ENCODE assay signal across 8 cellular contexts in the genomic region with DNA sequence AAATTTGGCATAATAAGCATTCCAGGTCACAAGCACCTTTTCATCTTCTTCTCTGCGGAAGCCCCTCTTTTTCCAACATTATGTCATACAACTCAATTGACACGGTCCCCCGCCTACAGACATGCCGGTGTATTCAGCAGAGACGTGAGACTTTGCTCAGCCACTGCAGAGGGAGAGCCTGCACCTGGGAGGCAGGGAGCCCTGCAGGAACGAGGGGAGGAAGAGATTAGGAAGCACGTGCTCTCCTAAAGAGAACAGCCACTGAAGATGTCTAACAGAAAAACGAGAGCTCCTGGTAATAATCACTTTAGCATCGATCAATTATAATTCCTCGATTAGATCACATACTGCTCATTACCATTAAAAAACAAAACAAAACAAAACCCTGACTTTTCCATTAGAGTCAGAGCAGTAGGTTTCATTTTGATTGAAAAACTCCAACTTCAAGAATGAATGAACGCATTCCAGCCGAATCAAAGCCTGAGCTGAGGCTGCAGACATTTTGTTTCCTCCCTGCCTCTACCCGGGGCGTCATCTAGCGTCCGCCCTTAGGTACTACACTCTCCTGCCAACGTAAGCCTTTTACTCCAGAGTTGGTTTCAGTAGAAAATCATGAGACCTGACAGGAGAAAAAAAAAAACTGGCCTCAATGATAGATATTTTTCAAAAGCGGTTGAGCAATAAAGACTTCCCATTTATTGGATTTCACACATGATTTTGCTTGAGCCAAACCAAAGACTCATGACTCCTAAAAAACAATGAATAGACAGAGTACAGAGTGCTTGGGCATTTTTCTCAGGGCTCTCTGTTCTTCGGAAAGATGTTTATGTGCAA.
A peak's percentile ranks its signal among the peaks of the same experiment; 100 is the strongest.
DNase-seq lines count a peak whose midpoint lies in the region; ATAC-seq lines count a peak whose summit lies in the region.

No MANE protein-coding gene starts in this region.

- H3K9me2 ChIP-seq in Karpas-422 (replicated peaks; ENCODE audit: insufficient read depth, low read length) = no peaks in the 10 kb centered on the region

- H3K9me3 ChIP-seq in Karpas-422 (ENCODE audit: low read length) (no peaks in the 10 kb centered on the region), neuron (ENCODE audit: low read length) (no peaks in the 10 kb centered on the region)

- H3K27me3 ChIP-seq in Karpas-422 (ENCODE audit: low read length) = no peaks in the 10 kb centered on the region
- no peaks in the 10 kb centered on the region for H3K27me3 ChIP-seq in neuron (ENCODE audit: insufficient read depth, low read length)

- H3K27ac ChIP-seq in Karpas-422 (ENCODE audit: low read length) = no peak overlapping the region

- H3K4me1 Mint-ChIP-seq in activated T-helper 1 cell treated with anti-CD3 and anti-CD28 coated beads, Interleukin-12 subunit alpha, Interleukin-12 subunit beta, Interleukin-2, Interleukin-4 antibody, amounts not matched to agents 30 ng/mL and 10 ng/mL and 1 ng/mL, durations not matched to agents 14 hours and 24 hours and 36 hours (ENCODE audit: low read depth) = peaks cover 29% of the 10 kb centered on the region
- peaks cover 36% of the 10 kb centered on the region for H3K4me1 Mint-ChIP-seq in stimulated activated naive CD8-positive, alpha-beta T cell treated with anti-CD3 and anti-CD28 coated beads, Interleukin-15, Interleukin-2, amounts not matched to agents 100 ng/mL and 50 ng/mL, for 24 hours (ENCODE audit: low read depth)

- no peaks in the 10 kb centered on the region for H3K36me3 Mint-ChIP-seq in activated T-helper 1 cell treated with anti-CD3 and anti-CD28 coated beads, Interleukin-12 subunit alpha, Interleukin-12 subunit beta, Interleukin-2, Interleukin-4 antibody, amounts not matched to agents 30 ng/mL and 10 ng/mL and 1 ng/mL, durations not matched to agents 14 hours and 24 hours and 36 hours (ENCODE audit: low read depth)
- no peaks in the 10 kb centered on the region for H3K36me3 Mint-ChIP-seq in stimulated activated naive CD8-positive, alpha-beta T cell treated with anti-CD3 and anti-CD28 coated beads, Interleukin-15, Interleukin-2, amounts not matched to agents 100 ng/mL and 50 ng/mL, for 24 hours (ENCODE audit: low read depth)

- no peaks in the 10 kb centered on the region for H3K9me3 Mint-ChIP-seq in activated T-helper 1 cell treated with anti-CD3 and anti-CD28 coated beads, Interleukin-12 subunit alpha, Interleukin-12 subunit beta, Interleukin-2, Interleukin-4 antibody, amounts not matched to agents 30 ng/mL and 10 ng/mL and 1 ng/mL, durations not matched to agents 14 hours and 24 hours and 36 hours
- no peaks in the 10 kb centered on the region for H3K9me3 Mint-ChIP-seq in stimulated activated naive CD8-positive, alpha-beta T cell treated with anti-CD3 and anti-CD28 coated beads, Interleukin-15, Interleukin-2, amounts not matched to agents 100 ng/mL and 50 ng/mL, for 24 hours

- H3K4me2 ChIP-seq in Karpas-422 (ENCODE audit: low read depth, low read length, poor library complexity, severe bottlenecking) = peak overlapping the region; percentile 57

- DNase-seq in AG08396 (ENCODE audit: low spot score) (peak; percentile 85), Karpas-422 (peak; percentile 93), RPMI8226 (peak; percentile 80), fibroblast of peridontal ligament (ENCODE audit: extremely low read depth) (peak; percentile 95)
- peak; percentile 73 for DNase-seq in activated T-helper 1 cell treated with anti-CD3 and anti-CD28 coated beads, Interleukin-12 subunit alpha, Interleukin-12 subunit beta, Interleukin-2, Interleukin-4 antibody, amounts not matched to agents 30 ng/mL and 10 ng/mL and 1 ng/mL, durations not matched to agents 14 hours and 24 hours and 36 hours (ENCODE audit: low spot score)

- peak overlapping the region; percentile 67 for H3K4me3 Mint-ChIP-seq in activated T-helper 1 cell treated with anti-CD3 and anti-CD28 coated beads, Interleukin-12 subunit alpha, Interleukin-12 subunit beta, Interleukin-2, Interleukin-4 antibody, amounts not matched to agents 30 ng/mL and 10 ng/mL and 1 ng/mL, durations not matched to agents 14 hours and 24 hours and 36 hours
- H3K4me3 Mint-ChIP-seq in stimulated activated naive CD8-positive, alpha-beta T cell treated with anti-CD3 and anti-CD28 coated beads, Interleukin-15, Interleukin-2, amounts not matched to agents 100 ng/mL and 50 ng/mL, for 24 hours = peak overlapping the region; percentile 54

- no peaks in the 10 kb centered on the region for H4K20me1 ChIP-seq in Karpas-422 (ENCODE audit: insufficient read depth, low read depth, low read length)

- H3K79me2 ChIP-seq in Karpas-422 (ENCODE audit: low read length) = no peaks in the 10 kb centered on the region

- H3K9ac ChIP-seq in Karpas-422 (ENCODE audit: low read length) = no peak overlapping the region

- H2AFZ ChIP-seq in Karpas-422 (ENCODE audit: low read length) (peak overlapping the region; percentile 17; the same call in 1 of the 2 replicates), neuron (ENCODE audit: low read depth, low read length) (peak overlapping the region; percentile 82)

- intact Hi-C loops in activated T-helper 1 cell treated with anti-CD3 and anti-CD28 coated beads, Interleukin-12 subunit alpha, Interleukin-12 subunit beta, Interleukin-2, Interleukin-4 antibody, amounts not matched to agents 30 ng/mL and 10 ng/mL and 1 ng/mL, durations not matched to agents 14 hours and 24 hours and 36 hours (cut with micrococcal nuclease) = loop anchor here (1.0 to 10.0 kb wide), 6 partner anchors 45 to 1052 kb away; a partner anchor contains a TSS

- H3K36me3 ChIP-seq in Karpas-422 (ENCODE audit: insufficient read depth, low read length) = no peaks in the 10 kb centered on the region
- no peaks in the 10 kb centered on the region for H3K36me3 ChIP-seq in neuron (ENCODE audit: insufficient read depth, low read length)

- H3K27me3 Mint-ChIP-seq in activated T-helper 1 cell treated with anti-CD3 and anti-CD28 coated beads, Interleukin-12 subunit alpha, Interleukin-12 subunit beta, Interleukin-2, Interleukin-4 antibody, amounts not matched to agents 30 ng/mL and 10 ng/mL and 1 ng/mL, durations not matched to agents 14 hours and 24 hours and 36 hours (ENCODE audit: insufficient read depth) = peaks cover 17% of the 10 kb centered on the region
- peaks cover 3% of the 10 kb centered on the region for H3K27me3 Mint-ChIP-seq in stimulated activated naive CD8-positive, alpha-beta T cell treated with anti-CD3 and anti-CD28 coated beads, Interleukin-15, Interleukin-2, amounts not matched to agents 100 ng/mL and 50 ng/mL, for 24 hours

- peak overlapping the region; percentile 14; the same call in 1 of the 2 replicates for H3K4me3 ChIP-seq in Karpas-422 (ENCODE audit: low read length)
- H3K4me3 ChIP-seq in neuron (ENCODE audit: low read length) = no peak overlapping the region

- H3K4me1 ChIP-seq in Karpas-422 (ENCODE audit: low read length) (peaks cover 22% of the 10 kb centered on the region), neuron (ENCODE audit: insufficient read depth, low read length) (peaks cover 37% of the 10 kb centered on the region)

- H3K27ac Mint-ChIP-seq in activated T-helper 1 cell treated with anti-CD3 and anti-CD28 coated beads, Interleukin-12 subunit alpha, Interleukin-12 subunit beta, Interleukin-2, Interleukin-4 antibody, amounts not matched to agents 30 ng/mL and 10 ng/mL and 1 ng/mL, durations not matched to agents 14 hours and 24 hours and 36 hours = no peak overlapping the region
- no peak overlapping the region for H3K27ac Mint-ChIP-seq in stimulated activated naive CD8-positive, alpha-beta T cell treated with anti-CD3 and anti-CD28 coated beads, Interleukin-15, Interleukin-2, amounts not matched to agents 100 ng/mL and 50 ng/mL, for 24 hours

- ATAC-seq in GM18907 (IDR thresholded peaks at IDR 0.05; ENCODE audit: unreplicated experiment) = peak; percentile 51
